In the genomic region with DNA sequence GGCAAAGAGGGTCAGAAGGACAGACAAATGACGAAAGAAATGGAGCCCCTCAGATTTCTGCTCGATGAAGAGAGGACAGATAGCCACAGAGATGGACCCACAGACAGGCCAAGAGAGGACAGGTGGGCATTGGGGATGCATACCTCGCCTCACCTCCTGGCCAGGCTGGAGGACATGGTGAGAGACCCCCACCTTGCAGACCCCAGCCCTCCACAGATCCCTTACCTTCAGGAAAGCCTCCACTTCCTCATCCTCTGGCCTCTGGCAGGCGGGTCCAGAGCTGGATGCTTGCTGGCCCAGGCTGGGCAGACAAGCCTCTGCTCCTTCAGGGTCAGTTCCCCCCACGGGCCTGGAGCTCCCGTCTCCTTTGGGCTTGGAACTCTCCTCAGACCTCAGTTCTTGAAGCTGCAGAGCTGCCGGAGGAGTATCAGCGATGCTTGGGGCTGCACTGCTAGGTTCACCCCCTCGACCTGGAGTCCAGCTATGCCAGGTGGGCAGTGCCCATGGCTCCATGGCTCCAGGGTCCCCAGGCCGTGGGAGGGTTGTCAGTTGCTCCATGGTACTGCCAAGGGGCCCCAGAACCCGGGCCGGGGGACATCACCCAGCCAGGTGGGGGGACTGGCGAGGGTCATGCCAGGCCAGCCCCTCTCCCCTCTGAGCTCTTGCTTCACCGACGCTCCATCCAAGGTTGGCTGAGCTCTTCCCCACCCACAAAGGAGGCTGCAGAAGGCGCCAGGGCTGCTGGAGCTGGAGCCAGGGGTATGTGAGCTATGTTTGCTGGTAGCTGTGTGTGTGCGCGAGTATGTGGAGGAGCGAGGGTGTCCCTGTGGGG, we compare ENCODE assay signal across 10 cellular contexts. TPM values are rescaled to one million over a fixed set of nuclear protein-coding genes. Genes with fewer than 3 reads are reported as not detected.
DNase-seq lines count a peak whose midpoint lies in the region; ATAC-seq and TF ChIP-seq lines count a peak whose summit lies in the region.
"Had no signal": no experiment of that assay in that cellular context is flagged by ENCODE, and none has a peak within 500 bp of the region (broad histone marks: within the 10 kb centered on the region; RNA-seq: fewer than 3 reads in every experiment).

No MANE protein-coding gene starts in this region.

- peaks cover 26% of the 10 kb centered on the region for H3K36me3 ChIP-seq in OCI-LY1 (ENCODE audit: insufficient read depth, low read length)
- peaks cover 23% of the 10 kb centered on the region for H3K36me3 ChIP-seq in effector memory CD4-positive, alpha-beta T cell (ENCODE audit: control insufficient read depth, insufficient read depth, low read length)

- H3K9ac ChIP-seq in OCI-LY1 (ENCODE audit: low read length), result peak overlapping the region; percentile 3; the same call in 1 of the 2 replicates
- H3K9ac ChIP-seq: parathyroid adenoma had no signal

- peaks cover 39% of the 10 kb centered on the region for H3K4me1 ChIP-seq in OCI-LY1 (ENCODE audit: insufficient read depth, low read length, severe bottlenecking)
- H3K4me1 ChIP-seq in effector memory CD4-positive, alpha-beta T cell (ENCODE audit: control insufficient read depth, insufficient read depth, low read length, poor library complexity, severe bottlenecking), result peaks cover 27% of the 10 kb centered on the region

- peak; percentile 71 for DNase-seq in activated naive CD4-positive, alpha-beta T cell treated with anti-CD3 and anti-CD28 coated beads for 36 hours
- no peak for DNase-seq in activated naive CD4-positive, alpha-beta T cell treated with Interleukin-2 at 50 U/mL for 16 hours
- no peak for DNase-seq in effector memory CD4-positive, alpha-beta T cell
- DNase-seq in substantia nigra (lab: John Stamatoyannopoulos, UW), result peak in 2 of 49 donors; percentile 38 to 41
- DNase-seq: dermis blood vessel endothelial cell had no signal

- H3K27ac Mint-ChIP-seq in activated naive CD4-positive, alpha-beta T cell treated with anti-CD3 and anti-CD28 coated beads for 36 hours, result peak overlapping the region; percentile 99

- H3K9me3 Mint-ChIP-seq in activated naive CD4-positive, alpha-beta T cell treated with anti-CD3 and anti-CD28 coated beads for 36 hours, result peaks cover 2% of the 10 kb centered on the region

- peaks cover 8% of the 10 kb centered on the region for H3K79me2 ChIP-seq in OCI-LY1 (ENCODE audit: insufficient read depth, low read length)
- H3K79me2 ChIP-seq: parathyroid adenoma had no signal

- no peak overlapping the region for H2AFZ ChIP-seq in OCI-LY1 (ENCODE audit: low read length)
- H2AFZ ChIP-seq: parathyroid adenoma had no signal

- H3K4me1 Mint-ChIP-seq in activated naive CD4-positive, alpha-beta T cell treated with anti-CD3 and anti-CD28 coated beads for 36 hours (ENCODE audit: low read depth), result peaks cover 40% of the 10 kb centered on the region

- peaks cover 43% of the 10 kb centered on the region for H3K36me3 Mint-ChIP-seq in activated naive CD4-positive, alpha-beta T cell treated with anti-CD3 and anti-CD28 coated beads for 36 hours (ENCODE audit: low read depth)

- CTCF ChIA-PET in activated naive CD4-positive, alpha-beta T cell treated with anti-CD3 and anti-CD28 coated beads for 36 hours (lab: Charles Lee), result interaction anchor here (1.0 to 3.8 kb wide), 7 partner anchors 9 to 90 kb away, joined by 3 to 37 read pairs (median 7); partner anchors contain the start of gene RNF43

- H3K9me3 ChIP-seq in OCI-LY1 (ENCODE audit: low read length), result no peaks in the 10 kb centered on the region
- H3K9me3 ChIP-seq in effector memory CD4-positive, alpha-beta T cell (ENCODE audit: control insufficient read depth, low read length), result no peaks in the 10 kb centered on the region

- peak overlapping the region; percentile 3; the same call in 1 of the 2 replicates for H3K4me2 ChIP-seq in OCI-LY1 (ENCODE audit: low read length)

- H3K27me3 ChIP-seq in OCI-LY1 (ENCODE audit: insufficient read depth, low read length), result no peaks in the 10 kb centered on the region
- no peaks in the 10 kb centered on the region for H3K27me3 ChIP-seq in effector memory CD4-positive, alpha-beta T cell (replicated peaks; ENCODE audit: control insufficient read depth, insufficient read depth, low read length, poor library complexity, severe bottlenecking)

- H3K4me3 ChIP-seq in OCI-LY1 (ENCODE audit: low read depth, low read length, poor library complexity, severe bottlenecking), result no peak overlapping the region
- H3K4me3 ChIP-seq in effector memory CD4-positive, alpha-beta T cell (ENCODE audit: insufficient read depth, low read depth, low read length, poor library complexity, severe bottlenecking), result peak overlapping the region; percentile 98

- peak overlapping the region; percentile 99 for H3K27ac ChIP-seq in OCI-LY1 (ENCODE audit: low read depth, low read length, poor library complexity, severe bottlenecking)
- peak overlapping the region; percentile 98 for H3K27ac ChIP-seq in effector memory CD4-positive, alpha-beta T cell (ENCODE audit: insufficient read depth, low read length, poor library complexity, severe bottlenecking)
- peak overlapping the region; percentile 9 for H3K27ac ChIP-seq in substantia nigra (ENCODE audit: low read depth, low read length, poor library complexity, severe bottlenecking)
- H3K27ac ChIP-seq: parathyroid adenoma had no signal

- H3F3A ChIP-seq in OCI-LY1 (ENCODE audit: insufficient read depth, low read length), result peaks cover 34% of the 10 kb centered on the region

- ATAC-seq in HG03521 (IDR thresholded peaks at IDR 0.05; ENCODE audit: unreplicated experiment) (no peak), HG02973 (IDR thresholded peaks at IDR 0.05; ENCODE audit: unreplicated experiment) (no peak), GM18867 (IDR thresholded peaks at IDR 0.05; ENCODE audit: unreplicated experiment) (no peak)

- intact Hi-C loops in activated naive CD4-positive, alpha-beta T cell treated with anti-CD3 and anti-CD28 coated beads for 36 hours (cut with micrococcal nuclease), result loop anchor here (2.0 kb wide), 1 partner anchor 25 kb away; the partner anchor contains the start of gene SUPT4H1

- peak overlapping the region; percentile 92 for H3K4me3 Mint-ChIP-seq in activated naive CD4-positive, alpha-beta T cell treated with anti-CD3 and anti-CD28 coated beads for 36 hours

- no peaks in the 10 kb centered on the region for H4K20me1 ChIP-seq in OCI-LY1 (ENCODE audit: insufficient read depth, low read length)

- no peak for TF ChIP-seq CTCF in OCI-LY1 (IDR thresholded peaks at IDR 0.05; ENCODE audit: low read length)

- H3K27me3 Mint-ChIP-seq in activated naive CD4-positive, alpha-beta T cell treated with anti-CD3 and anti-CD28 coated beads for 36 hours (ENCODE audit: low read depth), result peaks cover 14% of the 10 kb centered on the region

- H3K9me2 ChIP-seq in OCI-LY1 (ENCODE audit: low read depth, low read length), result no peaks in the 10 kb centered on the region

RNA-seq across cellular contexts. Expression of gene TSPOAP1, which starts 1.0 kb away (rescaled TPM):
- 10 to 100 TPM; 18.5 to 20.0 TPM for total RNA-seq in activated naive CD4-positive, alpha-beta T cell treated with anti-CD3 and anti-CD28 coated beads for 36 hours

RNA-seq across cellular contexts. Expression of gene SUPT4H1, which starts 24.4 kb away (rescaled TPM):
- total RNA-seq in activated naive CD4-positive, alpha-beta T cell treated with anti-CD3 and anti-CD28 coated beads for 36 hours, result 10 to 100 TPM; 76.6 to 76.9 TPM

RNA-seq across cellular contexts. Expression of gene MPO, which starts 46.8 kb away (rescaled TPM):
- total RNA-seq in activated naive CD4-positive, alpha-beta T cell treated with anti-CD3 and anti-CD28 coated beads for 36 hours, result not detected
- total RNA-seq: dermis blood vessel endothelial cell had no signal

Comparison
In these comparisons a context has a peak if more than half of its experiments do, and no peak if none do; other contexts are left out.
1. H3K27ac ChIP-seq: peak in every context shown above with its lines; median percentile 99 in OCI-LY1; 98 in effector memory CD4-positive, alpha-beta T cell; 9 in substantia nigra.